Comparison of ENCODE assay signal across 8 cellular contexts in the genomic region with DNA sequence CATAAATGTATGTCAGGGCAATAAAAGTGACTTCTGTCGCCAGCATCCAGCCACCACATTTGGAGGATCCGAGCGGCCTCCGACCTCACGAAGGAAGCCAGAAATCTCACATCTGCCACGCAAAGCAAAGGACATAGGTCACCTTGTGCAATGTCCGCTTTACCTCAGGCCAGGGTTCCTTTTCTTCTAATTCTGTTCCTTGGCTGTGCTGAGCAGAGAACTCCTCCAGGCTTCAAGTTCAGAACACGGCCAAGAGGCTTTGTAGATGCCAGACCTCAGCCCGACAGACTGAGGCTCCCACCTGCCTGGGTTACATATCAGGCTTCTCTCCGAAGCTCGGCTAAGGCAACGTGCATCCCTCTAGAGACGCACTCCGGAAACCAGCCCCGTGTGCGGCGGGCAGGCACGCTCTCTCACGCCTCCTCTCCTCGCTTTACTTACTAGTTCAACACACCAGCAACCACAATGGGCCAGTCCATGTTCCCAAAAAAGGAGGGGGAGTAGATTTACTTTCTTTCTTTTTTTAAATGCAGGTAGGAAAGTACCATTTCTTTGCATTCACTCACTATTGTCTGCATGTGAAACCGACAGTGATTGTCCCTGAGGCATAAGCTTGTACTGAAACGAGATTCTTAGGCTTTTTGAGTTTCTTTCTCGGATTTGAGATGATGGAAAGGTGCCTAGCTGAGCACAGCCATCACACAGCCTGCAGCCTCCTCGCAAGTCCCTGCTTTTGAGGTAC.
DNase-seq lines count a peak whose midpoint lies in the region; ATAC-seq and TF ChIP-seq lines count a peak whose summit lies in the region.

No MANE protein-coding gene starts in this region.

- peak overlapping the region; percentile 80 for H3K4me3 Mint-ChIP-seq in GM23338

- no peaks in the 10 kb centered on the region for H3K36me3 ChIP-seq in ES-I3 (ENCODE audit: insufficient read depth, low read length)
- H3K36me3 ChIP-seq in GM23338 (ENCODE audit: insufficient read depth), result no peaks in the 10 kb centered on the region
- H3K36me3 ChIP-seq in Loucy (ENCODE audit: insufficient read depth, low read length), result peaks cover 4% of the 10 kb centered on the region; the same call in 1 of the 2 replicates
- no peaks in the 10 kb centered on the region for H3K36me3 ChIP-seq in aorta (ENCODE audit: control insufficient read depth in 1 of 2, insufficient read depth in 2 of 2, low read length in 1 of 2)

- peaks cover 50% of the 10 kb centered on the region for H3K4me1 Mint-ChIP-seq in GM23338

- ATAC-seq in GM23338 (peak; percentile 94), aorta (ENCODE audit: low FRiP score) (peak; percentile 94)

- DNase-seq in GM23338 (ENCODE audit: low spot score), result peak; percentile 96
- peak; percentile 95 for DNase-seq in SK-N-DZ (ENCODE audit: low spot score)
- DNase-seq in activated naive CD8-positive, alpha-beta T cell treated with anti-CD3 and anti-CD28 coated beads, Interleukin-2, amount 50 U/mL, for 16 hours (ENCODE audit: low read depth, low spot score), result peak; percentile 75
- peak; percentile 73 for DNase-seq in hepatic stellate cell (ENCODE audit: low spot score)
- DNase-seq in renal cortical epithelial cell (ENCODE audit: low read depth), result peak; percentile 90
- DNase-seq in aorta, result peak; percentile 77 to 90

- peak overlapping the region; percentile 77 for H3K4me2 ChIP-seq in GM23338
- H3K4me2 ChIP-seq in Loucy (ENCODE audit: low read depth, low read length, poor library complexity, severe bottlenecking), result peak overlapping the region; percentile 73

- peaks cover 5% of the 10 kb centered on the region for H3K27me3 Mint-ChIP-seq in GM23338 (ENCODE audit: insufficient read depth, low read depth, poor library complexity)

- H3K4me1 ChIP-seq in ES-I3 (ENCODE audit: insufficient read depth, low read length) (peaks cover 28% of the 10 kb centered on the region; the same call in 1 of the 2 replicates), GM23338 (ENCODE audit: insufficient read depth) (peaks cover 47% of the 10 kb centered on the region), Loucy (ENCODE audit: insufficient read depth, low read length, poor library complexity, severe bottlenecking) (peaks cover 54% of the 10 kb centered on the region), aorta (ENCODE audit: control insufficient read depth in 1 of 2, insufficient read depth in 2 of 2, low read length in 2 of 2) (peaks cover 2 to 4% of the 10 kb centered on the region in 2 donors)

- H3F3A ChIP-seq in GM23338 (replicated peaks; ENCODE audit: low read depth) (no peaks in the 10 kb centered on the region), Loucy (ENCODE audit: low read depth) (peaks cover 15% of the 10 kb centered on the region; the same call in 1 of the 2 replicates)

- no peak overlapping the region for H3K27ac ChIP-seq in GM23338 (ENCODE audit: low read depth)
- peak overlapping the region in 1 of 2 donors; percentile 35 for H3K27ac ChIP-seq in aorta (ENCODE audit: low read depth in 1 of 2, low read length in 2 of 2)

- H3K79me2 ChIP-seq in GM23338 (replicated peaks; ENCODE audit: insufficient read depth), result peaks cover 42% of the 10 kb centered on the region
- H3K79me2 ChIP-seq in Loucy (ENCODE audit: insufficient read depth, low read length), result peaks cover 41% of the 10 kb centered on the region

- no peaks in the 10 kb centered on the region for H4K20me1 ChIP-seq in GM23338 (replicated peaks; ENCODE audit: insufficient read depth)
- H4K20me1 ChIP-seq in Loucy (ENCODE audit: insufficient read depth, low read length, poor library complexity, severe bottlenecking), result peaks cover 40% of the 10 kb centered on the region

- intact Hi-C loops in aorta (cut with DNase I), result loop anchor here in 1 of 2 donors (10.0 kb wide), 1 partner anchor 222 kb away; no protein-coding TSS in a partner anchor

- H3K9me2 ChIP-seq in GM23338 (ENCODE audit: insufficient read depth), result no peaks in the 10 kb centered on the region
- no peaks in the 10 kb centered on the region for H3K9me2 ChIP-seq in Loucy (replicated peaks; ENCODE audit: low read depth, low read length)

- H3K9ac ChIP-seq in ES-I3 (ENCODE audit: low read depth, low read length) (peak overlapping the region; percentile 41), Loucy (ENCODE audit: low read depth, low read length, poor library complexity, severe bottlenecking) (peak overlapping the region; percentile 63)

- H3K9me3 ChIP-seq in ES-I3 (ENCODE audit: control insufficient read depth, insufficient read depth, low read length) (no peaks in the 10 kb centered on the region), Loucy (ENCODE audit: insufficient read depth, low read depth, low read length) (no peaks in the 10 kb centered on the region), aorta (ENCODE audit: control insufficient read depth, low read length) (no peaks in the 10 kb centered on the region)

- TF ChIP-seq CTCF in GM23338 (conservative IDR thresholded peaks at IDR 0.05; ENCODE audit: low read depth in 2 of 2) (0 out of 4 replicates have a peak, but pooled peaks of 1 of the 2 experiments have one; percentile 8), Loucy (conservative IDR thresholded peaks at IDR 0.05; ENCODE audit: low read length) (no peak)

- H3K27me3 ChIP-seq in GM23338 (ENCODE audit: insufficient read depth) (no peaks in the 10 kb centered on the region), Loucy (ENCODE audit: insufficient read depth, low read length, poor library complexity, severe bottlenecking) (no peaks in the 10 kb centered on the region), aorta (ENCODE audit: control insufficient read depth in 1 of 2, insufficient read depth in 2 of 2, low read length in 1 of 2) (no peaks in the 10 kb centered on the region)

- H3K4me3 ChIP-seq in GM23338, result peak overlapping the region; percentile 53
- H3K4me3 ChIP-seq in Loucy (ENCODE audit: low read length, poor library complexity, severe bottlenecking), result peak overlapping the region; percentile 70
- H3K4me3 ChIP-seq in aorta (ENCODE audit: low read length in 2 of 2), result peak overlapping the region; percentile 5 to 17

- WGBS in aorta, 2 donors, result 1% methylated on average over 24 of the region's 24 CpGs

- H2AFZ ChIP-seq in GM23338 (peak overlapping the region; percentile 50), Loucy (ENCODE audit: low read length) (peak overlapping the region; percentile 31; the same call in 1 of the 2 replicates)

- H3K36me3 Mint-ChIP-seq in GM23338 (ENCODE audit: low read depth), result no peaks in the 10 kb centered on the region

- H3K27ac Mint-ChIP-seq in GM23338, result peak overlapping the region; percentile 93

- no peaks in the 10 kb centered on the region for H3K9me3 Mint-ChIP-seq in GM23338

TF ChIP-seq in GM23338, 12 proteins besides CTCF, POLR2A, EP300 and RAD21:
- TF ChIP-seq ZNF331 (CRISPR knock-in tag; IDR thresholded peaks at IDR 0.05; ENCODE audit: low read depth) (0 out of 2 replicates have a peak, but pooled peaks have one; percentile 25), POLR2AphosphoS5 (IDR thresholded peaks at IDR 0.05; ENCODE audit: low read depth) (peak; percentile 80)
- TF ChIP-seq, protein P1, sequence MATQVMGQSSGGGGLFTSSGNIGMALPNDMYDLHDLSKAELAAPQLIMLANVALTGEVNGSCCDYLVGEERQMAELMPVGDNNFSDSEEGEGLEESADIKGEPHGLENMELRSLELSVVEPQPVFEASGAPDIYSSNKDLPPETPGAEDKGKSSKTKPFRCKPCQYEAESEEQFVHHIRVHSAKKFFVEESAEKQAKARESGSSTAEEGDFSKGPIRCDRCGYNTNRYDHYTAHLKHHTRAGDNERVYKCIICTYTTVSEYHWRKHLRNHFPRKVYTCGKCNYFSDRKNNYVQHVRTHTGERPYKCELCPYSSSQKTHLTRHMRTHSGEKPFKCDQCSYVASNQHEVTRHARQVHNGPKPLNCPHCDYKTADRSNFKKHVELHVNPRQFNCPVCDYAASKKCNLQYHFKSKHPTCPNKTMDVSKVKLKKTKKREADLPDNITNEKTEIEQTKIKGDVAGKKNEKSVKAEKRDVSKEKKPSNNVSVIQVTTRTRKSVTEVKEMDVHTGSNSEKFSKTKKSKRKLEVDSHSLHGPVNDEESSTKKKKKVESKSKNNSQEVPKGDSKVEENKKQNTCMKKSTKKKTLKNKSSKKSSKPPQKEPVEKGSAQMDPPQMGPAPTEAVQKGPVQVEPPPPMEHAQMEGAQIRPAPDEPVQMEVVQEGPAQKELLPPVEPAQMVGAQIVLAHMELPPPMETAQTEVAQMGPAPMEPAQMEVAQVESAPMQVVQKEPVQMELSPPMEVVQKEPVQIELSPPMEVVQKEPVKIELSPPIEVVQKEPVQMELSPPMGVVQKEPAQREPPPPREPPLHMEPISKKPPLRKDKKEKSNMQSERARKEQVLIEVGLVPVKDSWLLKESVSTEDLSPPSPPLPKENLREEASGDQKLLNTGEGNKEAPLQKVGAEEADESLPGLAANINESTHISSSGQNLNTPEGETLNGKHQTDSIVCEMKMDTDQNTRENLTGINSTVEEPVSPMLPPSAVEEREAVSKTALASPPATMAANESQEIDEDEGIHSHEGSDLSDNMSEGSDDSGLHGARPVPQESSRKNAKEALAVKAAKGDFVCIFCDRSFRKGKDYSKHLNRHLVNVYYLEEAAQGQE (IDR thresholded peaks at IDR 0.05; ENCODE audit: unreplicated experiment), result no peak

Comparison
In these comparisons a context has a peak if more than half of its experiments do, and no peak if none do; other contexts are left out.
1. H3K4me3 ChIP-seq: peak in every context shown above with its lines; median percentile 70 in Loucy; 53 in GM23338; 11 in aorta.